Comparison of ENCODE assay signal across 9 cellular contexts in the genomic region with DNA sequence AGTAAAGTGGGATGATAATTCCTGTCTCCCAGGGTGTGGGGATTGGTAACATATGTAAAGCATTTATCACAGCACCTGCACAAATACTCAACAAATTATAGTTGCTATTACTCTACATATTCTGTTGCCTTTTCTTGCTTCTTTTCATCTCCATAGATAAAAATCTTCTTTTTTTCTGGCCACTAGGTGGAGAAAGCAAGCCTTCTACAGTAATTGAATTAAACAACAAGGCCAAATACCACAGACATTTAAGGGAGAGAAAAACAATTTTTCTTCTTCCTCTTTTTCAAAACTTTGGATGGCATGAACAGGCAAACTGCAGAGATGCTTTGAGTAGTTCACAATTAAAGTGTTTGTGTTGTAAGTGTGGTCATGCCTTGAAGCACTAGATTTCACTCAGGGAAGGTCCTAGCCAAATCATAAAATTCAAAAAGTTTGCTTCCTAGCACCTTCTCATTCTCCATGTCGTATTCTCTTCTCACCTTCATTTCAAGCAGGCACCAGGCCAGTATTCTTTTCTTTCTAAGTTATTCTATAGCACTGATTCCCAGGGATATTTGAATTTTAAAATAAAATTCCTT.
A peak's percentile ranks its signal among the peaks of the same experiment; 100 is the strongest.
DNase-seq lines count a peak whose midpoint lies in the region; ATAC-seq and TF ChIP-seq lines count a peak whose summit lies in the region.
"Had no signal": no experiment of that assay in that cellular context is flagged by ENCODE, and none has a peak within 500 bp of the region (broad histone marks: within the 10 kb centered on the region; RNA-seq: fewer than 3 reads in every experiment).

No MANE protein-coding gene starts in this region.

- TF ChIP-seq POLR2A in Peyer's patch (IDR thresholded peaks at IDR 0.05) (no peak), erythroblast (IDR thresholded peaks at IDR 0.05; ENCODE audit: low read length) (no peak)

- no peaks in the 10 kb centered on the region for H3K27me3 Mint-ChIP-seq in neural progenitor cell (ENCODE audit: insufficient read depth, low read depth)

- no peaks in the 10 kb centered on the region for H3K27me3 ChIP-seq in Peyer's patch
- no peaks in the 10 kb centered on the region for H3K27me3 ChIP-seq in neural progenitor cell
- H3K27me3 ChIP-seq: SJCRH30 had no signal

- ATAC-seq in HG03354 (IDR thresholded peaks at IDR 0.05; ENCODE audit: poor library complexity, severe bottlenecking, unreplicated experiment) (peak; percentile 69), HG03460 (IDR thresholded peaks at IDR 0.05; ENCODE audit: unreplicated experiment) (no peak), HG03039 (IDR thresholded peaks at IDR 0.05; ENCODE audit: unreplicated experiment) (no peak), HG02852 (IDR thresholded peaks at IDR 0.05; ENCODE audit: unreplicated experiment) (no peak)

- DNase-seq in DMS153 treated with DMSO at 0.1 percent for 48 hours (lab: John Stamatoyannopoulos, UW; ENCODE audit: unreplicated experiment) (peak; percentile 23), Peyer's patch (no peak), erythroblast (lab: John Stamatoyannopoulos, UW) (peak; percentile 22 to 25), neural progenitor cell (ENCODE audit: low spot score) (peak; percentile 54)

- H3K4me3 Mint-ChIP-seq in neural progenitor cell, result no peak overlapping the region

- H3K4me1 ChIP-seq in Peyer's patch (no peaks in the 10 kb centered on the region), neural progenitor cell (no peaks in the 10 kb centered on the region)
- H3K4me1 ChIP-seq: SJCRH30 had no signal

- H3K4me3 ChIP-seq in Peyer's patch (no peak overlapping the region), neural progenitor cell (no peak overlapping the region)
- H3K4me3 ChIP-seq: SJCRH30 had no signal

- H3K36me3 ChIP-seq in Peyer's patch (no peaks in the 10 kb centered on the region), neural progenitor cell (no peaks in the 10 kb centered on the region)
- H3K36me3 ChIP-seq: SJCRH30 had no signal

- H3K27ac ChIP-seq in Peyer's patch (no peak overlapping the region), neural progenitor cell (no peak overlapping the region)
- H3K27ac ChIP-seq: SJCRH30 had no signal

- no peak overlapping the region for H3K27ac Mint-ChIP-seq in neural progenitor cell

- no peaks in the 10 kb centered on the region for H3F3A ChIP-seq in neural progenitor cell (ENCODE audit: low read depth)

- H2AFZ ChIP-seq in neural progenitor cell (replicated peaks), result peak overlapping the region; percentile 15

- no peaks in the 10 kb centered on the region for H3K4me1 Mint-ChIP-seq in neural progenitor cell

- no peak overlapping the region for H3K4me2 ChIP-seq in neural progenitor cell

- H3K9ac ChIP-seq in neural progenitor cell, result no peak overlapping the region

- no peaks in the 10 kb centered on the region for H4K20me1 ChIP-seq in neural progenitor cell (ENCODE audit: low read depth)

- H3K36me3 Mint-ChIP-seq in neural progenitor cell, result no peaks in the 10 kb centered on the region

- TF ChIP-seq CTCF in Peyer's patch (IDR thresholded peaks at IDR 0.05) (peak; percentile 55 to 74 (median 70)), neural progenitor cell (IDR thresholded peaks at IDR 0.05) (peak; percentile 70)

- H3K9me3 Mint-ChIP-seq in neural progenitor cell, result no peaks in the 10 kb centered on the region

- H3K79me2 ChIP-seq in neural progenitor cell (ENCODE audit: low read depth), result no peaks in the 10 kb centered on the region

- no peaks in the 10 kb centered on the region for H3K9me3 ChIP-seq in Peyer's patch
- no peaks in the 10 kb centered on the region for H3K9me3 ChIP-seq in neural progenitor cell (ENCODE audit: low read depth)
- H3K9me3 ChIP-seq: SJCRH30 had no signal

Comparison
In these comparisons a context has a peak if more than half of its experiments do, and no peak if none do; other contexts are left out.
1. DNase-seq: peak in DMS153 treated with DMSO at 0.1 percent for 48 hours (single experiment), erythroblast (2 of 2) and neural progenitor cell (single experiment); none in Peyer's patch (0 of 3).